ENCODE assay signal across 12 cellular contexts in genomic region chr12:50568338-50569155, GRCh38.
DNase-seq lines count a peak whose midpoint lies in the region; ATAC-seq and TF ChIP-seq lines count a peak whose summit lies in the region.
"Had no signal": no experiment of that assay in that cellular context is flagged by ENCODE, and none has a peak within 500 bp of the region (broad histone marks: within the 10 kb centered on the region; RNA-seq: fewer than 3 reads in every experiment).

No MANE protein-coding gene starts in this region.

- WGBS in right lobe of liver (ENCODE audit: insufficient coverage, low coverage, low lambda C conversion rate, missing lambda C conversion rate) = 16% methylated on average over 4 of the region's 4 CpGs

- H3K4me1 Mint-ChIP-seq in HFFc6 (ENCODE audit: low read depth) = peaks cover 63% of the 10 kb centered on the region
- H3K4me1 Mint-ChIP-seq in dendritic cell treated with granulocyte-macrophage colony-stimulating factor and Interleukin-4, amounts not matched to agents 40 ng/mL and 50 ng/mL, for 4 days (ENCODE audit: low read depth) = peaks cover 79% of the 10 kb centered on the region
- peaks cover 26% of the 10 kb centered on the region for H3K4me1 Mint-ChIP-seq in stimulated activated effector memory CD8-positive, alpha-beta T cell treated with anti-CD3 and anti-CD28 coated beads, Interleukin-12 subunit alpha, Interleukin-12 subunit beta, amount 100 ng/mL, for 72 hours

- H3K36me3 Mint-ChIP-seq in HFFc6 (ENCODE audit: low read depth) = peaks cover 5% of the 10 kb centered on the region; the same call in 1 of the 2 replicates
- peaks cover 14% of the 10 kb centered on the region for H3K36me3 Mint-ChIP-seq in dendritic cell treated with granulocyte-macrophage colony-stimulating factor and Interleukin-4, amounts not matched to agents 40 ng/mL and 50 ng/mL, for 4 days (ENCODE audit: low read depth)
- H3K36me3 Mint-ChIP-seq in stimulated activated effector memory CD8-positive, alpha-beta T cell treated with anti-CD3 and anti-CD28 coated beads, Interleukin-12 subunit alpha, Interleukin-12 subunit beta, amount 100 ng/mL, for 72 hours = no peaks in the 10 kb centered on the region

- peak; percentile 41 to 53 (median 45) for ATAC-seq in right lobe of liver
- no peak for ATAC-seq in stimulated activated effector memory CD8-positive, alpha-beta T cell treated with anti-CD3 and anti-CD28 coated beads, Interleukin-12 subunit alpha, Interleukin-12 subunit beta, amount 100 ng/mL, for 72 hours
- ATAC-seq in GM18867 (IDR thresholded peaks at IDR 0.05; ENCODE audit: unreplicated experiment) = no peak

- no peak for DNase-seq in HFFc6
- no peak for DNase-seq in right lobe of liver
- DNase-seq in stimulated activated effector memory CD8-positive, alpha-beta T cell treated with anti-CD3 and anti-CD28 coated beads, Interleukin-12 subunit alpha, Interleukin-12 subunit beta, amount 100 ng/mL, for 72 hours (ENCODE audit: low spot score in 2 of 2) = no peak
- DNase-seq in GOT3 (lab: John Stamatoyannopoulos, UW) = no peak
- no peak for DNase-seq in RKO (ENCODE audit: low spot score)
- DNase-seq in NCI-H1105 (lab: John Stamatoyannopoulos, UW) = no peak
- DNase-seq: activated T-cell treated with anti-CD3 and anti-CD28 coated beads for 4 hours, DMS 273 treated with DMSO at 0.1 percent for 48 hours, pancreas, T-helper 2 cell had no signal

- peak overlapping the region; percentile 79 for H3K27ac Mint-ChIP-seq in HFFc6
- H3K27ac Mint-ChIP-seq in dendritic cell treated with granulocyte-macrophage colony-stimulating factor and Interleukin-4, amounts not matched to agents 40 ng/mL and 50 ng/mL, for 4 days = peak overlapping the region; percentile 77
- H3K27ac Mint-ChIP-seq in stimulated activated effector memory CD8-positive, alpha-beta T cell treated with anti-CD3 and anti-CD28 coated beads, Interleukin-12 subunit alpha, Interleukin-12 subunit beta, amount 100 ng/mL, for 72 hours = peak overlapping the region; percentile 78

- no peak overlapping the region for H3K4me3 ChIP-seq in right lobe of liver
- H3K4me3 ChIP-seq: pancreas had no signal

- intact Hi-C loops in dendritic cell treated with granulocyte-macrophage colony-stimulating factor and Interleukin-4, amounts not matched to agents 40 ng/mL and 50 ng/mL, for 4 days (cut with micrococcal nuclease) = no loop called here
- intact Hi-C loops in right lobe of liver (cut with DNase I) = no loop called here

- no peak for TF ChIP-seq POLR2A in right lobe of liver (IDR thresholded peaks at IDR 0.05)

- H3K9me3 ChIP-seq in right lobe of liver = no peaks in the 10 kb centered on the region
- H3K9me3 ChIP-seq: pancreas had no signal

- H3K27me3 Mint-ChIP-seq in HFFc6 (ENCODE audit: insufficient read depth) = peaks cover 4% of the 10 kb centered on the region; the same call in 1 of the 2 replicates
- H3K27me3 Mint-ChIP-seq in dendritic cell treated with granulocyte-macrophage colony-stimulating factor and Interleukin-4, amounts not matched to agents 40 ng/mL and 50 ng/mL, for 4 days = no peaks in the 10 kb centered on the region

- H3K27me3 ChIP-seq in right lobe of liver = no peaks in the 10 kb centered on the region
- H3K27me3 ChIP-seq: pancreas had no signal

- H3K36me3 ChIP-seq in right lobe of liver = no peaks in the 10 kb centered on the region
- H3K36me3 ChIP-seq: pancreas had no signal

- no peak for TF ChIP-seq CTCF in HFFc6 (IDR thresholded peaks at IDR 0.05)
- TF ChIP-seq CTCF in right lobe of liver (IDR thresholded peaks at IDR 0.05) = no peak

- H3K4me1 ChIP-seq in right lobe of liver = peaks cover 0 to 96% (median 43%) of the 10 kb centered on the region in 4 donors

- no peaks in the 10 kb centered on the region for H3K9me3 Mint-ChIP-seq in HFFc6
- no peaks in the 10 kb centered on the region for H3K9me3 Mint-ChIP-seq in dendritic cell treated with granulocyte-macrophage colony-stimulating factor and Interleukin-4, amounts not matched to agents 40 ng/mL and 50 ng/mL, for 4 days
- no peaks in the 10 kb centered on the region for H3K9me3 Mint-ChIP-seq in stimulated activated effector memory CD8-positive, alpha-beta T cell treated with anti-CD3 and anti-CD28 coated beads, Interleukin-12 subunit alpha, Interleukin-12 subunit beta, amount 100 ng/mL, for 72 hours

- peak overlapping the region; percentile 60 for H3K4me3 Mint-ChIP-seq in HFFc6
- peak overlapping the region; percentile 60 for H3K4me3 Mint-ChIP-seq in dendritic cell treated with granulocyte-macrophage colony-stimulating factor and Interleukin-4, amounts not matched to agents 40 ng/mL and 50 ng/mL, for 4 days
- H3K4me3 Mint-ChIP-seq in stimulated activated effector memory CD8-positive, alpha-beta T cell treated with anti-CD3 and anti-CD28 coated beads, Interleukin-12 subunit alpha, Interleukin-12 subunit beta, amount 100 ng/mL, for 72 hours = no peak overlapping the region

- H3K27ac ChIP-seq in right lobe of liver = peak overlapping the region; percentile 54 to 71 (median 71)

Comparison
In these comparisons a context has a peak if more than half of its experiments do, and no peak if none do; other contexts are left out.
1. ATAC-seq: peak in right lobe of liver (4 of 4); none in stimulated activated effector memory CD8-positive, alpha-beta T cell treated with anti-CD3 and anti-CD28 coated beads, Interleukin-12 subunit alpha, Interleukin-12 subunit beta, amount 100 ng/mL, for 72 hours (single experiment) and GM18867 (single experiment).
2. Peak in every context shown above with its lines, with median percentiles within 50 percentile points of each other: H3K27ac Mint-ChIP-seq.